ENCODE assay signal across 19 cellular contexts in the genomic region with DNA sequence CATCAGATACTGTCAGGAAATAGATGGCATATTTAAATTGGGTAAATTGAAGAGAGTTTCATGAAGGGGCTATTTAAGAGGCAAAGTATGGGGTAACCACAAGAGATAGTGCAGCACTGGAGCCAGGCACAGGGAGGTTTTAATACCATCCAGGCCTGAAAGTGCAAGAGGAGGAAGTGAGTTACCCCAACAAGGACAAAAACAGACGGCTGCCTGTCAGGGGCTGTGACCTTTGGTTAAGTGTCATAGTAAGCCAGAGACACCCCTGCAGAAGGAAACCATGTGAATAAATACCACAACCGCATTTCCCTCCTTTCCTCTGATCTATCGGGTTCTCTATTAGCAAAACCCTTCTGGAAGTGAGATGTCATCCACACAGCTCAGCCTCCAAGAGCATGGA.
A peak's percentile ranks its signal among the peaks of the same experiment; 100 is the strongest.
DNase-seq lines count a peak whose midpoint lies in the region; ATAC-seq lines count a peak whose summit lies in the region.
"Had no signal": no experiment of that assay in that cellular context is flagged by ENCODE, and none has a peak within 500 bp of the region (broad histone marks: within the 10 kb centered on the region; RNA-seq: fewer than 3 reads in every experiment).

No MANE protein-coding gene starts in this region.

- ATAC-seq in stimulated activated naive B cell treated with anti-CD40 and anti-IgM and Interleukin-4, amounts not matched to agents 10 μg/mL and 1 μg/mL and 100 μg/mL, for 72 hours (replicated peaks) = peak; percentile 89 to 90
- ATAC-seq in HG02852 (IDR thresholded peaks at IDR 0.05; ENCODE audit: unreplicated experiment) = no peak
- no peak for ATAC-seq in HG02571 (IDR thresholded peaks at IDR 0.05; ENCODE audit: unreplicated experiment)
- ATAC-seq: GM23338 had no signal

- H3K4me1 Mint-ChIP-seq in activated naive CD8-positive, alpha-beta T cell treated with anti-CD3 and anti-CD28 coated beads for 36 hours = peaks cover 6% of the 10 kb centered on the region
- H3K4me1 Mint-ChIP-seq in stimulated activated naive B cell treated with anti-CD40 and anti-IgM and Interleukin-4, amounts not matched to agents 10 μg/mL and 1 μg/mL and 100 μg/mL, for 72 hours = peaks cover 0 to 2% of the 10 kb centered on the region in 2 donors
- H3K4me1 Mint-ChIP-seq: GM23338, nephron progenitor cell had no signal

- no peaks in the 10 kb centered on the region for H3K27me3 Mint-ChIP-seq in activated naive CD8-positive, alpha-beta T cell treated with anti-CD3 and anti-CD28 coated beads for 36 hours
- no peaks in the 10 kb centered on the region for H3K27me3 Mint-ChIP-seq in stimulated activated naive B cell treated with anti-CD40 and anti-IgM and Interleukin-4, amounts not matched to agents 10 μg/mL and 1 μg/mL and 100 μg/mL, for 72 hours

- H3K9me3 Mint-ChIP-seq in activated naive CD8-positive, alpha-beta T cell treated with anti-CD3 and anti-CD28 coated beads for 36 hours = no peaks in the 10 kb centered on the region
- H3K9me3 Mint-ChIP-seq in stimulated activated naive B cell treated with anti-CD40 and anti-IgM and Interleukin-4, amounts not matched to agents 10 μg/mL and 1 μg/mL and 100 μg/mL, for 72 hours = no peaks in the 10 kb centered on the region
- H3K9me3 Mint-ChIP-seq: GM23338; T-helper 2 cell treated with Interferon-gamma antibody and Interleukin-4, amounts not matched to agents 5 μg/mL and 100 μg/mL, for 36 hours had no signal

- H3K27ac Mint-ChIP-seq in activated naive CD8-positive, alpha-beta T cell treated with anti-CD3 and anti-CD28 coated beads for 36 hours = no peak overlapping the region
- no peak overlapping the region for H3K27ac Mint-ChIP-seq in stimulated activated naive B cell treated with anti-CD40 and anti-IgM and Interleukin-4, amounts not matched to agents 10 μg/mL and 1 μg/mL and 100 μg/mL, for 72 hours
- H3K27ac Mint-ChIP-seq: GM23338; nephron progenitor cell; T-helper 2 cell treated with Interferon-gamma antibody and Interleukin-4, amounts not matched to agents 5 μg/mL and 100 μg/mL, for 36 hours had no signal

- peak; percentile 7 for DNase-seq in activated CD4-positive, alpha-beta T cell treated with anti-CD3 and anti-CD28 coated beads for 48 hours
- no peak for DNase-seq in activated CD4-positive, alpha-beta T cell treated with anti-CD3 and anti-CD28 coated beads, Interleukin-2, amount 50 U/mL, for 4 hours
- DNase-seq in NOMO-1 (lab: John Stamatoyannopoulos, UW; ENCODE audit: unreplicated experiment in 2 of 2) (peak; percentile 78 to 88), EL (no peak)
- DNase-seq in activated naive CD8-positive, alpha-beta T cell treated with anti-CD3 and anti-CD28 coated beads for 36 hours = peak; percentile 8
- DNase-seq in stimulated activated naive B cell treated with anti-CD40 and anti-IgM and Interleukin-4, amounts not matched to agents 10 μg/mL and 1 μg/mL and 100 μg/mL, for 72 hours = peak; percentile 5
- DNase-seq: brain microvascular endothelial cell; effector CD4-positive, alpha-beta T cell; IMR-90; NCI-H146; NCI-H524 treated with DMSO at 0.1 percent for 48 hours; nephron progenitor cell; retina; stimulated activated CD8-positive, alpha-beta memory T cell treated with anti-CD3 and anti-CD28 coated beads, Interleukin-4, amount 100 ng/mL, for 48 hours; trophoblast cell had no signal

- H3K36me3 Mint-ChIP-seq in activated naive CD8-positive, alpha-beta T cell treated with anti-CD3 and anti-CD28 coated beads for 36 hours = no peaks in the 10 kb centered on the region
- no peaks in the 10 kb centered on the region for H3K36me3 Mint-ChIP-seq in stimulated activated naive B cell treated with anti-CD40 and anti-IgM and Interleukin-4, amounts not matched to agents 10 μg/mL and 1 μg/mL and 100 μg/mL, for 72 hours

- no peak overlapping the region for H3K4me3 Mint-ChIP-seq in activated naive CD8-positive, alpha-beta T cell treated with anti-CD3 and anti-CD28 coated beads for 36 hours
- no peak overlapping the region for H3K4me3 Mint-ChIP-seq in stimulated activated naive B cell treated with anti-CD40 and anti-IgM and Interleukin-4, amounts not matched to agents 10 μg/mL and 1 μg/mL and 100 μg/mL, for 72 hours
- H3K4me3 Mint-ChIP-seq: GM23338; nephron progenitor cell; T-helper 2 cell treated with Interferon-gamma antibody and Interleukin-4, amounts not matched to agents 5 μg/mL and 100 μg/mL, for 36 hours had no signal

Comparison
In these comparisons a context has a peak if more than half of its experiments do, and no peak if none do; other contexts are left out.
1. DNase-seq: peak in activated CD4-positive, alpha-beta T cell treated with anti-CD3 and anti-CD28 coated beads for 48 hours (single experiment), NOMO-1 (2 of 2), activated naive CD8-positive, alpha-beta T cell treated with anti-CD3 and anti-CD28 coated beads for 36 hours (single experiment) and stimulated activated naive B cell treated with anti-CD40 and anti-IgM and Interleukin-4, amounts not matched to agents 10 μg/mL and 1 μg/mL and 100 μg/mL, for 72 hours (single experiment); none in activated CD4-positive, alpha-beta T cell treated with anti-CD3 and anti-CD28 coated beads, Interleukin-2, amount 50 U/mL, for 4 hours (0 of 2) and EL (single experiment).
2. ATAC-seq: peak in stimulated activated naive B cell treated with anti-CD40 and anti-IgM and Interleukin-4, amounts not matched to agents 10 μg/mL and 1 μg/mL and 100 μg/mL, for 72 hours (2 of 2); none in HG02852 (single experiment) and HG02571 (single experiment).